Comparison of ENCODE assay signal across 20 cellular contexts in genomic region chr6:3898270-3898994, GRCh38.
DNase-seq lines count a peak whose midpoint lies in the region; ATAC-seq and TF ChIP-seq lines count a peak whose summit lies in the region.
"Had no signal": no experiment of that assay in that cellular context is flagged by ENCODE, and none has a peak within 500 bp of the region (broad histone marks: within the 10 kb centered on the region; RNA-seq: fewer than 3 reads in every experiment).

No MANE protein-coding gene starts in this region.

- peak; percentile 82 for DNase-seq in AG10803 (ENCODE audit: low read depth)
- DNase-seq in GM04503 (ENCODE audit: low read depth), result peak; percentile 65
- peak; percentile 57 for DNase-seq in SW480 (ENCODE audit: low spot score)
- DNase-seq in glomerular visceral epithelial cell (ENCODE audit: extremely low spot score), result peak; percentile 56
- no peak for DNase-seq in NAMALWA (ENCODE audit: low spot score)
- no peak for DNase-seq in OCI-M2 (lab: John Stamatoyannopoulos, UW; ENCODE audit: unreplicated experiment)
- DNase-seq in stimulated activated CD4-positive, alpha-beta T cell treated with anti-CD3 and anti-CD28 coated beads, Interleukin-12 subunit alpha, Interleukin-12 subunit beta, amount 100 ng/mL, for 4 hours, result no peak
- DNase-seq: Calu3, EL, GDM1, H7, Karpas-422, NCI-H1105 treated with DMSO at 0.1 percent for 48 hours, NCI-H146, NCI-H2081, NCI-H2227 treated with DMSO at 0.1 percent for 48 hours, NCI-H526 treated with DMSO at 0.1 percent for 48 hours, SHP77 treated with DMSO at 0.1 percent for 48 hours had no signal

- H3K4me3 ChIP-seq in AG10803 (ENCODE audit: low read length), result no peak overlapping the region
- H3K4me3 ChIP-seq: A549 had no signal

- ATAC-seq in HG03196 (IDR thresholded peaks at IDR 0.05; ENCODE audit: unreplicated experiment), result no peak
- ATAC-seq: A549 had no signal

- no peak for TF ChIP-seq CTCF in AG10803 (conservative IDR thresholded peaks at IDR 0.05; ENCODE audit: low read length)

Comparison
In these comparisons a context has a peak if more than half of its experiments do, and no peak if none do; other contexts are left out.
1. DNase-seq: peak in AG10803 (single experiment), GM04503 (single experiment), SW480 (single experiment) and glomerular visceral epithelial cell (single experiment); none in NAMALWA (single experiment), OCI-M2 (single experiment) and stimulated activated CD4-positive, alpha-beta T cell treated with anti-CD3 and anti-CD28 coated beads, Interleukin-12 subunit alpha, Interleukin-12 subunit beta, amount 100 ng/mL, for 4 hours (single experiment).